In the genomic region with DNA sequence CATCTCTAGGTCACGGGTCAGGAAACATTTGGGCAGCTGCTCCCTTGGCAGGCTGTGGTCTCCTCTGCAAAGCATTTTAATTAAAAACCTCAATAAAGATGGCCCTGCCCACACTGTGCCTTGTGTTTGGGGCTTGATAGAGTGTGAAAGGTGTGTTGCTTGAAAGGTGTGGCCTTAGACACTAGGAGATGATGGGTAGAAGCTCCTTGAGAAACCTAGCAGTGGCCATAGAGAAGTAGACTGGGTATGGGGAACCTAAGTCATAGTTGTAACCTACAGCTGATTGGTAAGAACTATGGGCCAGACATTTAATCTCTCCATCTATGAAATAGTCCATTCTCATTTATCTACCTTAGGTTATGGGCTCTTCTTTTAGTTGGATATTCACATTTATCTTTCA, we compare ENCODE assay signal across 17 cellular contexts. TPM values are rescaled to one million over a fixed set of nuclear protein-coding genes. Genes with fewer than 3 reads are reported as not detected.
DNase-seq lines count a peak whose midpoint lies in the region; ATAC-seq and TF ChIP-seq lines count a peak whose summit lies in the region.
"Had no signal": no experiment of that assay in that cellular context is flagged by ENCODE, and none has a peak within 500 bp of the region (broad histone marks: within the 10 kb centered on the region; RNA-seq: fewer than 3 reads in every experiment).

No MANE protein-coding gene starts in this region.

- peaks cover 47% of the 10 kb centered on the region for H3K4me1 Mint-ChIP-seq in CD8-positive, alpha-beta T cell (ENCODE audit: low read depth)
- peaks cover 19% of the 10 kb centered on the region for H3K4me1 Mint-ChIP-seq in neural crest cell

- TF ChIP-seq CTCF in 22Rv1 (IDR thresholded peaks at IDR 0.05), result no peak
- no peak for TF ChIP-seq CTCF in CD8-positive, alpha-beta T cell (IDR thresholded peaks at IDR 0.05)
- no peak for TF ChIP-seq CTCF in adrenal gland (IDR thresholded peaks at IDR 0.05)
- TF ChIP-seq CTCF in neural crest cell (conservative IDR thresholded peaks at IDR 0.05), result no peak

- no peaks in the 10 kb centered on the region for H3K9me3 Mint-ChIP-seq in CD8-positive, alpha-beta T cell
- H3K9me3 Mint-ChIP-seq in neural crest cell, result no peaks in the 10 kb centered on the region

- H3K4me1 ChIP-seq in CD8-positive, alpha-beta T cell (ENCODE audit: insufficient read depth, low read length), result peaks cover 16% of the 10 kb centered on the region
- peaks cover 33 to 56% of the 10 kb centered on the region in 2 donors for H3K4me1 ChIP-seq in adrenal gland (replicated peaks in 1 of 2)

- no peak for TF ChIP-seq POLR2A in adrenal gland (IDR thresholded peaks at IDR 0.05)

- peak overlapping the region; percentile 41 for H3K27ac Mint-ChIP-seq in CD8-positive, alpha-beta T cell
- no peak overlapping the region for H3K27ac Mint-ChIP-seq in neural crest cell (ENCODE audit: unreplicated experiment)

- no peaks in the 10 kb centered on the region for H3K9me3 ChIP-seq in CD8-positive, alpha-beta T cell (ENCODE audit: low read length)
- no peaks in the 10 kb centered on the region for H3K9me3 ChIP-seq in adrenal gland (replicated peaks in 1 of 3)
- H3K9me3 ChIP-seq: esophagus muscularis mucosa had no signal

- intact Hi-C loops in CD8-positive, alpha-beta T cell (cut with DNase I, micrococcal nuclease), result loop anchor here (5.0 kb wide), 3 partner anchors 161 to 496 kb away; partner anchors contain the start of genes BRPF1 (in 1 of the 2), MTMR14 (in 1 of the 2) and SETD5 (in 1 of the 2)
- intact Hi-C loops in adrenal gland (cut with DNase I) (no loop called here), left ventricle myocardium superior (cut with micrococcal nuclease) (no loop called here)

- no peak overlapping the region for H3K4me3 ChIP-seq in CD8-positive, alpha-beta T cell (ENCODE audit: low read depth, low read length)
- no peak overlapping the region for H3K4me3 ChIP-seq in adrenal gland
- H3K4me3 ChIP-seq: esophagus muscularis mucosa had no signal

- no peaks in the 10 kb centered on the region for H3K27me3 ChIP-seq in CD8-positive, alpha-beta T cell (ENCODE audit: insufficient read depth, low read length)
- no peaks in the 10 kb centered on the region for H3K27me3 ChIP-seq in adrenal gland
- H3K27me3 ChIP-seq: esophagus muscularis mucosa had no signal

- WGBS in adrenal gland, 4 donors, result 58 to 74% (median 71%) methylated on average over 1 of the region's 1 CpG

- peak overlapping the region; percentile 24 for H3K27ac ChIP-seq in 22Rv1
- no peak overlapping the region for H3K27ac ChIP-seq in CD8-positive, alpha-beta T cell (ENCODE audit: low read depth, low read length)
- H3K27ac ChIP-seq in adrenal gland, result peak overlapping the region in 3 of 5 donors; percentile 20 to 70 (median 39)
- H3K27ac ChIP-seq: parathyroid adenoma had no signal

- peaks cover 33% of the 10 kb centered on the region for H3K36me3 Mint-ChIP-seq in CD8-positive, alpha-beta T cell
- H3K36me3 Mint-ChIP-seq in neural crest cell (ENCODE audit: low read depth), result peaks cover 13% of the 10 kb centered on the region

- H3K36me3 ChIP-seq in CD8-positive, alpha-beta T cell (ENCODE audit: insufficient read depth, low read length), result peaks cover 11% of the 10 kb centered on the region
- H3K36me3 ChIP-seq in adrenal gland (replicated peaks in 1 of 2), result peaks cover 0 to 13% of the 10 kb centered on the region in 2 donors

- ATAC-seq in CD8-positive, alpha-beta T cell, result no peak
- no peak for ATAC-seq in GM19023 (IDR thresholded peaks at IDR 0.05; ENCODE audit: unreplicated experiment)
- no peak for ATAC-seq in left ventricle myocardium superior
- ATAC-seq in HG03095 (IDR thresholded peaks at IDR 0.05; ENCODE audit: unreplicated experiment), result no peak

- no peak overlapping the region for H3K4me3 Mint-ChIP-seq in CD8-positive, alpha-beta T cell
- peak overlapping the region; percentile 50 for H3K4me3 Mint-ChIP-seq in neural crest cell

- DNase-seq in CD8-positive, alpha-beta T cell, result no peak
- DNase-seq in adrenal gland (no peak), neural crest cell (ENCODE audit: low read depth, low spot score) (no peak), germinal center (ENCODE audit: low spot score) (no peak), left ventricle myocardium superior (no peak)
- DNase-seq: activated CD4-positive, alpha-beta T cell treated with anti-CD3 and anti-CD28 coated beads for 4 hours; activated naive CD4-positive, alpha-beta T cell; C1 segment of cervical spinal cord; NCI-H1092 had no signal

- no peaks in the 10 kb centered on the region for H3K27me3 Mint-ChIP-seq in CD8-positive, alpha-beta T cell (ENCODE audit: low read depth)
- no peaks in the 10 kb centered on the region for H3K27me3 Mint-ChIP-seq in neural crest cell (ENCODE audit: low read depth)

- CTCF ChIA-PET in CD8-positive, alpha-beta T cell (lab: Charles Lee), result interaction anchor here (1.1 to 1.3 kb wide), 2 partner anchors 10 to 39 kb away, joined by 3 to 5 read pairs; no protein-coding TSS in a partner anchor

- POLR2A ChIA-PET in CD8-positive, alpha-beta T cell (lab: Charles Lee), result interaction anchor here (1.4 to 1.5 kb wide), 2 partner anchors 8 to 39 kb away, joined by 5 to 9 read pairs; partner anchors contain the start of gene CRELD1

RNA-seq across cellular contexts. Expression of gene JAGN1, which starts 3.3 kb away (rescaled TPM):
- total RNA-seq in CD8-positive, alpha-beta T cell, result 10 to 100 TPM; 13.4 to 14.5 TPM
- 100 to 1,000 TPM in 2 of 8 donors, 10 to 100 TPM in 6; 47.2 to 116 (median 63.1) TPM for total RNA-seq in adrenal gland
- polyA plus RNA-seq in adrenal gland, result 10 to 100 TPM; 31.4 to 69.7 (median 58.2) TPM
- 41.1 TPM in 2 replicates for total RNA-seq in neural crest cell
- 18.4 TPM for total RNA-seq in left ventricle myocardium superior

RNA-seq across cellular contexts. Expression of gene IL17RE, which starts 8.9 kb away (rescaled TPM):
- total RNA-seq in CD8-positive, alpha-beta T cell, result 1 to 10 TPM; 2.5 to 3.1 TPM
- 1 to 10 TPM in 6 of 8 donors, under 1 TPM in 2; 0.24 to 3.3 (median 1.5) TPM for total RNA-seq in adrenal gland
- 1 to 10 TPM in 2 of 3 donors, under 1 TPM in 1; 0.51 to 4.3 (median 2.3) TPM for polyA plus RNA-seq in adrenal gland
- 1.4 and 1.7 TPM in 2 replicates for total RNA-seq in neural crest cell
- total RNA-seq in left ventricle myocardium superior, result 0.45 TPM

RNA-seq across cellular contexts. Expression of gene CIDEC, which starts 13.7 kb away (rescaled TPM):
- not detected for total RNA-seq in CD8-positive, alpha-beta T cell
- 1 to 10 TPM in 5 of 8 donors, under 1 TPM in 2, not detected in 1; 0.43 to 5.9 (median 1.4) TPM for total RNA-seq in adrenal gland
- polyA plus RNA-seq in adrenal gland, result 100 to 1,000 TPM in 1 of 3 donors, 1 to 10 TPM in 1, under 1 TPM in 1; 0.38 to 108 (median 3.9) TPM
- not detected in 2 replicates for total RNA-seq in neural crest cell
- total RNA-seq in left ventricle myocardium superior, result 2.5 TPM
- total RNA-seq: cerebellum, lung microvascular endothelial cell, OCI-LY7 had no signal

RNA-seq across cellular contexts. Expression of gene IL17RC, which starts 23.2 kb away (rescaled TPM):
- under 1 TPM; 0.71 to 0.83 TPM for total RNA-seq in CD8-positive, alpha-beta T cell
- total RNA-seq in adrenal gland, result 100 to 1,000 TPM in 2 of 8 donors, 10 to 100 TPM in 6; 39.1 to 141 (median 90.4) TPM
- 100 to 1,000 TPM in 2 of 3 donors, 10 to 100 TPM in 1; 20.5 to 283 (median 208) TPM for polyA plus RNA-seq in adrenal gland
- total RNA-seq in neural crest cell, result 6.0 and 7.3 TPM in 2 replicates
- 36.0 TPM for total RNA-seq in left ventricle myocardium superior

RNA-seq across cellular contexts. Expression of gene CRELD1, which starts 39.9 kb away (rescaled TPM):
- total RNA-seq in CD8-positive, alpha-beta T cell, result 10 to 100 TPM in 1 of 2 experiments, 1 to 10 TPM in 1; 6.3 to 10.7 TPM
- total RNA-seq in adrenal gland (10 to 100 TPM; 28.8 to 95.4 (median 44.9) TPM), neural crest cell (16.9 and 18.3 TPM in 2 replicates), left ventricle myocardium superior (62.7 TPM)
- polyA plus RNA-seq in adrenal gland, result 100 to 1,000 TPM in 1 of 3 donors, 10 to 100 TPM in 2; 30.2 to 137 (median 66.3) TPM

Comparison
In these comparisons a context has a peak if more than half of its experiments do, and no peak if none do; other contexts are left out.
1. intact Hi-C loops: an anchor here in CD8-positive, alpha-beta T cell (5.0 kb wide); none called in adrenal gland and left ventricle myocardium superior.